Comparison of ENCODE assay signal across 25 cellular contexts in genomic region chr13:69601661-69602060, GRCh38.
A peak's percentile ranks its signal among the peaks of the same experiment; 100 is the strongest.
DNase-seq lines count a peak whose midpoint lies in the region; ATAC-seq and TF ChIP-seq lines count a peak whose summit lies in the region.
"Had no signal": no experiment of that assay in that cellular context is flagged by ENCODE, and none has a peak within 500 bp of the region (broad histone marks: within the 10 kb centered on the region; RNA-seq: fewer than 3 reads in every experiment).

No MANE protein-coding gene starts in this region.

- TF ChIP-seq POLR2A in gastroesophageal sphincter (IDR thresholded peaks at IDR 0.05): no peak

- 29 to 48% methylated on average over 2 to 3 of the region's 3 CpGs for WGBS in gastroesophageal sphincter (ENCODE audit: low coverage in 1 of 2), 2 donors

- peak; percentile 22 for DNase-seq in astrocyte of the hippocampus (ENCODE audit: low read depth, low spot score)
- peak; percentile 72 for DNase-seq in epithelial cell of proximal tubule (ENCODE audit: low read depth)
- DNase-seq in kidney tubule cell (ENCODE audit: low spot score): peak; percentile 84
- peak; percentile 79 for DNase-seq in renal cortical epithelial cell (ENCODE audit: low read depth)
- DNase-seq in H4 (ENCODE audit: low spot score): no peak
- DNase-seq in GOT3 (lab: John Stamatoyannopoulos, UW): no peak
- DNase-seq in MG63: no peak
- DNase-seq: 8988T; ACHN; BE2C; C1 segment of cervical spinal cord; CD4-positive, alpha-beta memory T cell; CD4-positive, CD25-positive, alpha-beta regulatory T cell; CD8-positive, alpha-beta memory T cell; COR-L47; DMS 273 treated with DMSO at 0.1 percent for 48 hours; DMS153; DMS53; DMS79; DND-41; EL; GDM1 had no signal

- H3K4me3 ChIP-seq in epithelial cell of proximal tubule (ENCODE audit: low read depth, low read length) (no peak overlapping the region), gastroesophageal sphincter (no peak overlapping the region), MG63 (no peak overlapping the region)
- H3K4me3 ChIP-seq: BLaER1, GM12878 had no signal

- H3K36me3 ChIP-seq in gastroesophageal sphincter (no peaks in the 10 kb centered on the region), MG63 (no peaks in the 10 kb centered on the region)
- H3K36me3 ChIP-seq: BE2C, BLaER1 had no signal

- TF ChIP-seq CTCF in epithelial cell of proximal tubule (conservative IDR thresholded peaks at IDR 0.05; ENCODE audit: low read depth, low read length) (no peak), gastroesophageal sphincter (IDR thresholded peaks at IDR 0.05) (no peak)

- H3K9me3 ChIP-seq in gastroesophageal sphincter: no peaks in the 10 kb centered on the region
- no peaks in the 10 kb centered on the region for H3K9me3 ChIP-seq in MG63
- H3K9me3 ChIP-seq: BE2C, BLaER1 had no signal

- no peak for ATAC-seq in gastroesophageal sphincter
- ATAC-seq: GM12878 had no signal

- TF ChIP-seq EP300 in gastroesophageal sphincter (IDR thresholded peaks at IDR 0.05): no peak

- H3K4me1 ChIP-seq in gastroesophageal sphincter: no peaks in the 10 kb centered on the region
- H3K4me1 ChIP-seq: BE2C, BLaER1 had no signal

- H3K27ac ChIP-seq in gastroesophageal sphincter: no peak overlapping the region
- H3K27ac ChIP-seq: BLaER1 had no signal

- no peaks in the 10 kb centered on the region for H3K27me3 ChIP-seq in gastroesophageal sphincter
- no peaks in the 10 kb centered on the region; the same call in 1 of the 2 replicates for H3K27me3 ChIP-seq in MG63
- H3K27me3 ChIP-seq: BE2C, BLaER1 had no signal

Comparison
In these comparisons a context has a peak if more than half of its experiments do, and no peak if none do; other contexts are left out.
1. DNase-seq: peak in astrocyte of the hippocampus (single experiment), epithelial cell of proximal tubule (single experiment), kidney tubule cell (single experiment) and renal cortical epithelial cell (single experiment); none in H4 (single experiment), GOT3 (single experiment) and MG63 (single experiment).